Comparison of ENCODE assay signal across 19 cellular contexts in genomic region chr6:140824595-140824994, GRCh38.
DNase-seq lines count a peak whose midpoint lies in the region; ATAC-seq and TF ChIP-seq lines count a peak whose summit lies in the region.
"Had no signal": no experiment of that assay in that cellular context is flagged by ENCODE, and none has a peak within 500 bp of the region (broad histone marks: within the 10 kb centered on the region; RNA-seq: fewer than 3 reads in every experiment).

No MANE protein-coding gene starts in this region.

- peak overlapping the region; percentile 54; the same call in 1 of the 2 replicates for H3K4ac ChIP-seq in IMR-90 (ENCODE audit: low read depth, low read length)

- peak overlapping the region; percentile 76 for H2BK5ac ChIP-seq in IMR-90 (ENCODE audit: low read depth, low read length, poor library complexity, severe bottlenecking)

- H3K9me3 ChIP-seq in IMR-90 (ENCODE audit: control insufficient read depth, insufficient read depth, low read length) (no peaks in the 10 kb centered on the region), left lung (no peaks in the 10 kb centered on the region)
- H3K9me3 ChIP-seq: BE2C had no signal

- H2BK120ac ChIP-seq in IMR-90 (ENCODE audit: low read depth, low read length) = peak overlapping the region; percentile 71; the same call in 1 of the 2 replicates

- no peaks in the 10 kb centered on the region for H3K27me3 ChIP-seq in IMR-90 (ENCODE audit: control insufficient read depth, insufficient read depth, low read length)
- no peaks in the 10 kb centered on the region for H3K27me3 ChIP-seq in left lung
- H3K27me3 ChIP-seq: BE2C had no signal

- peaks cover 2% of the 10 kb centered on the region for H3K4me1 ChIP-seq in IMR-90 (ENCODE audit: control insufficient read depth, insufficient read depth, low read length)
- no peaks in the 10 kb centered on the region for H3K4me1 ChIP-seq in left lung
- H3K4me1 ChIP-seq: BE2C had no signal

- DNase-seq in AG09319 (ENCODE audit: extremely low read depth, low read depth) (peak; percentile 20), IMR-90 (peak; percentile 13), fibroblast of peridontal ligament (ENCODE audit: extremely low read depth) (peak; percentile 21), osteocyte (ENCODE audit: extremely low spot score, unreplicated experiment) (no peak), left lung (no peak), UCSD-AML1 (lab: John Stamatoyannopoulos, UW; ENCODE audit: unreplicated experiment) (no peak)
- DNase-seq in activated T-cell treated with anti-CD3 and anti-CD28 coated beads, Interleukin-2, amount 50 U/mL, for 48 hours = no peak
- DNase-seq: 8988T; BE2C; C1 segment of cervical spinal cord; CD4-positive, CD25-positive, alpha-beta regulatory T cell; CD8-positive, alpha-beta memory T cell; COR-L47; DMS 273 treated with DMSO at 0.1 percent for 48 hours; DMS53; DND-41; GDM1; H9 had no signal

- H3K36me3 ChIP-seq in IMR-90 (ENCODE audit: control insufficient read depth, insufficient read depth, low read length) (no peaks in the 10 kb centered on the region), left lung (no peaks in the 10 kb centered on the region)
- H3K36me3 ChIP-seq: BE2C had no signal

- no peaks in the 10 kb centered on the region for H3K36me3 Mint-ChIP-seq in osteocyte (ENCODE audit: unreplicated experiment)
- H3K36me3 Mint-ChIP-seq: CD4-positive, CD25-positive, alpha-beta regulatory T cell; CD8-positive, alpha-beta memory T cell had no signal

- BruUV-seq in IMR-90 (replicated peaks; lab: Mats Ljungman, UMichigan) = no TSS peak

- no peak overlapping the region for H2AK9ac ChIP-seq in IMR-90 (replicated peaks; ENCODE audit: low read depth, low read length, poor library complexity)

- no peak for TF ChIP-seq POLR2A in IMR-90 (IDR thresholded peaks at IDR 0.05; ENCODE audit: low read depth, low read length)

- H4K5ac ChIP-seq in IMR-90 (ENCODE audit: low read depth, low read length) = peak overlapping the region; percentile 54; the same call in 1 of the 2 replicates

- H2AFZ ChIP-seq in IMR-90 (replicated peaks; ENCODE audit: low read length, poor library complexity) = no peak overlapping the region

- H3K27ac ChIP-seq in IMR-90 (ENCODE audit: insufficient read depth, low read length) (peak overlapping the region; percentile 40; the same call in 1 of the 2 replicates), left lung (no peak overlapping the region)

- no peak overlapping the region; the same call in 1 of the 2 replicates for H3K23ac ChIP-seq in IMR-90 (ENCODE audit: low read depth, low read length)

- TF ChIP-seq RAD21 in IMR-90 (IDR thresholded peaks at IDR 0.05; ENCODE audit: low read length) = no peak

- H4K8ac ChIP-seq in IMR-90 (ENCODE audit: low read depth in 2 of 2, low read length in 2 of 2) = peak overlapping the region; percentile 35 to 68; a peak in 2 of 4 replicates

- H3K4me1 Mint-ChIP-seq in osteocyte (ENCODE audit: unreplicated experiment) = peaks cover 16% of the 10 kb centered on the region
- H3K4me1 Mint-ChIP-seq: CD4-positive, CD25-positive, alpha-beta regulatory T cell; CD8-positive, alpha-beta memory T cell; H9 had no signal

- H3K9me1 ChIP-seq in IMR-90 (ENCODE audit: insufficient read depth, low read length) = no peaks in the 10 kb centered on the region

- no peaks in the 10 kb centered on the region for H4K20me1 ChIP-seq in IMR-90 (ENCODE audit: insufficient read depth, low read length)

- H3K9ac ChIP-seq in IMR-90 (ENCODE audit: low read depth, low read length) = no peak overlapping the region

- peak; percentile 68 for ATAC-seq in IMR-90 (ENCODE audit: low read depth)
- no peak for ATAC-seq in left lung
- no peak for ATAC-seq in GM18873 (IDR thresholded peaks at IDR 0.05; ENCODE audit: low FRiP score, unreplicated experiment)

- H3K27me3 Mint-ChIP-seq in osteocyte (ENCODE audit: unreplicated experiment) = no peaks in the 10 kb centered on the region
- H3K27me3 Mint-ChIP-seq: CD4-positive, CD25-positive, alpha-beta regulatory T cell had no signal

- no peak for TF ChIP-seq CTCF in AG09319 (IDR thresholded peaks at IDR 0.05; ENCODE audit: low read depth, low read length)
- TF ChIP-seq CTCF in IMR-90 (conservative IDR thresholded peaks at IDR 0.05; ENCODE audit: low read depth, low read length) = no peak
- TF ChIP-seq CTCF in osteocyte (IDR thresholded peaks at IDR 0.05) = no peak
- TF ChIP-seq CTCF in left lung (IDR thresholded peaks at IDR 0.05) = no peak

- H4K91ac ChIP-seq in IMR-90 (ENCODE audit: insufficient read depth, low read depth, low read length) = 0 out of 2 replicates have a peak overlapping the region, but pooled peaks have one; percentile 12

- dilution Hi-C loops in IMR-90 (cut with HindIII; ENCODE audit: low sequenced_read_pairs, unreplicated experiment) = no loop called here

- no peak overlapping the region for H3K4me3 ChIP-seq in IMR-90 (ENCODE audit: insufficient read depth, low read depth, low read length)
- H3K4me3 ChIP-seq in left lung = no peak overlapping the region

- H3K14ac ChIP-seq in IMR-90 (replicated peaks; ENCODE audit: low read depth, low read length) = peak overlapping the region; percentile 57; the same call in 1 of the 2 replicates

- no peaks in the 10 kb centered on the region for H3K9me3 Mint-ChIP-seq in osteocyte (ENCODE audit: unreplicated experiment)
- H3K9me3 Mint-ChIP-seq: CD8-positive, alpha-beta memory T cell; H9 had no signal

- no peak overlapping the region for H3K4me3 Mint-ChIP-seq in osteocyte (ENCODE audit: unreplicated experiment)
- H3K4me3 Mint-ChIP-seq: CD4-positive, CD25-positive, alpha-beta regulatory T cell; CD8-positive, alpha-beta memory T cell; H9 had no signal

- CTCF ChIA-PET in IMR-90 (lab: Yijun Ruan, JAX) = no interaction called here

- intact Hi-C loops in IMR-90 (cut with micrococcal nuclease) = loop anchor here (10.0 kb wide), 1 partner anchor 260 kb away; no protein-coding TSS in a partner anchor
- intact Hi-C loops in left lung (cut with DNase I) = no loop called here

- H2BK15ac ChIP-seq in IMR-90 (ENCODE audit: low read depth, low read length) = peak overlapping the region; percentile 89; the same call in 1 of the 3 replicates

- in situ Hi-C loops in IMR-90 (cut with MboI; ENCODE audit: low sequenced_read_pairs) = no loop called here

- H2BK20ac ChIP-seq in IMR-90 (ENCODE audit: low read depth, low read length) = peak overlapping the region; percentile 50; the same call in 1 of the 2 replicates

- H3K27ac Mint-ChIP-seq in osteocyte (ENCODE audit: unreplicated experiment) = peak overlapping the region; percentile 56
- H3K27ac Mint-ChIP-seq: CD4-positive, CD25-positive, alpha-beta regulatory T cell; CD8-positive, alpha-beta memory T cell; H9 had no signal

- H3K56ac ChIP-seq in IMR-90 (ENCODE audit: extremely low read depth, insufficient read depth, low read length) = no peak overlapping the region

- no peaks in the 10 kb centered on the region for H3K79me1 ChIP-seq in IMR-90 (ENCODE audit: low read depth in 1 of 2, low read length in 2 of 2)

- peak overlapping the region; percentile 44; the same call in 1 of the 2 replicates for H3K4me2 ChIP-seq in IMR-90 (ENCODE audit: low read depth, low read length)

- peak overlapping the region; percentile 65; the same call in 1 of the 2 replicates for H3K18ac ChIP-seq in IMR-90 (ENCODE audit: low read depth, low read length)

- POLR2A ChIA-PET in IMR-90 (lab: Charles Lee; ENCODE audit: unreplicated experiment) = no interaction called here

- peak overlapping the region; percentile 43; the same call in 1 of the 2 replicates for H2AK5ac ChIP-seq in IMR-90 (ENCODE audit: low read depth, low read length)

TF ChIP-seq in IMR-90, 13 proteins besides CTCF, POLR2A, EP300 and RAD21:
- TF ChIP-seq SMC3 (IDR thresholded peaks at IDR 0.05; ENCODE audit: low read depth, low read length) (no peak), MXI1 (IDR thresholded peaks at IDR 0.05; ENCODE audit: borderline replicate concordance, low read depth, low read length) (no peak), NFE2L2 (IDR thresholded peaks at IDR 0.05; ENCODE audit: low read depth, low read length) (no peak), MAZ (IDR thresholded peaks at IDR 0.05; ENCODE audit: borderline replicate concordance, low read depth, low read length) (no peak), CHD1 (IDR thresholded peaks at IDR 0.05; ENCODE audit: low read depth, low read length) (no peak), USF2 (IDR thresholded peaks at IDR 0.05; ENCODE audit: low read depth, low read length) (no peak), RCOR1 (IDR thresholded peaks at IDR 0.05; ENCODE audit: insufficient replicate concordance, low read length) (no peak), CEBPB (IDR thresholded peaks at IDR 0.05; ENCODE audit: low read depth, low read length) (no peak), ELK1 (IDR thresholded peaks at IDR 0.05; ENCODE audit: borderline replicate concordance, low read depth, low read length) (no peak), FOS (IDR thresholded peaks at IDR 0.05; ENCODE audit: low read depth, low read length) (no peak), BHLHE40 (IDR thresholded peaks at IDR 0.05; ENCODE audit: low read depth, low read length) (no peak), RFX5 (IDR thresholded peaks at IDR 0.05; ENCODE audit: low read depth, low read length) (no peak), MAFK (IDR thresholded peaks at IDR 0.05; ENCODE audit: low read depth, low read length) (no peak)

Comparison
In these comparisons a context has a peak if more than half of its experiments do, and no peak if none do; other contexts are left out.
1. DNase-seq: peak in AG09319 (single experiment), IMR-90 (single experiment) and fibroblast of peridontal ligament (single experiment); none in osteocyte (single experiment), left lung (0 of 2), UCSD-AML1 (single experiment) and activated T-cell treated with anti-CD3 and anti-CD28 coated beads, Interleukin-2, amount 50 U/mL, for 48 hours (0 of 2).